ENCODE assay signal across 15 cellular contexts in genomic region chr5:142547445-142548374, GRCh38.
DNase-seq lines count a peak whose midpoint lies in the region; ATAC-seq and TF ChIP-seq lines count a peak whose summit lies in the region.
"Had no signal": no experiment of that assay in that cellular context is flagged by ENCODE, and none has a peak within 500 bp of the region (broad histone marks: within the 10 kb centered on the region; RNA-seq: fewer than 3 reads in every experiment).

No MANE protein-coding gene starts in this region.

- peaks cover 56% of the 10 kb centered on the region for H3K4me1 ChIP-seq in A673 (ENCODE audit: insufficient read depth, low read length, poor library complexity, severe bottlenecking)
- H3K4me1 ChIP-seq in SJSA1 (replicated peaks), result peaks cover 70% of the 10 kb centered on the region
- H3K4me1 ChIP-seq in mesenchymal stem cell (ENCODE audit: control insufficient read depth, insufficient read depth, low read depth, low read length), result peaks cover 12% of the 10 kb centered on the region

- H3K36me3 ChIP-seq in A673 (ENCODE audit: insufficient read depth, low read length, poor library complexity, severe bottlenecking) (no peaks in the 10 kb centered on the region), SJSA1 (no peaks in the 10 kb centered on the region), mesenchymal stem cell (ENCODE audit: control insufficient read depth in 1 of 2, insufficient read depth in 2 of 2, low read depth in 1 of 2, low read length in 2 of 2) (no peaks in the 10 kb centered on the region)
- H3K36me3 ChIP-seq: ovary, suprapubic skin, upper lobe of left lung had no signal

- no peak overlapping the region for H3K14ac ChIP-seq in mesenchymal stem cell (ENCODE audit: low read length in 2 of 2)

- no peak overlapping the region for H2AFZ ChIP-seq in mesenchymal stem cell (ENCODE audit: low read depth, low read length)

- H3K18ac ChIP-seq in mesenchymal stem cell (ENCODE audit: low read depth in 1 of 2, low read length in 2 of 2), result no peak overlapping the region

- peak overlapping the region; percentile 2 for H3K27ac ChIP-seq in A673 (ENCODE audit: low read depth, low read length, poor library complexity, severe bottlenecking)
- H3K27ac ChIP-seq in SJSA1, result 0 out of 2 replicates have a peak overlapping the region, but pooled peaks have one; percentile 0
- H3K27ac ChIP-seq in mesenchymal stem cell (ENCODE audit: low read length, poor library complexity, severe bottlenecking), result no peak overlapping the region
- H3K27ac ChIP-seq: A549, ovary, suprapubic skin, upper lobe of left lung had no signal

- DNase-seq in A673 (ENCODE audit: low spot score) (no peak), DMS53 treated with DMSO at 0.1 percent for 48 hours (lab: John Stamatoyannopoulos, UW; ENCODE audit: unreplicated experiment) (peak; percentile 38), SJSA1 (ENCODE audit: low read depth in 1 of 2, low spot score in 2 of 2) (no peak), glomerular visceral epithelial cell (ENCODE audit: extremely low spot score) (peak; percentile 56), AG08395 (ENCODE audit: low spot score) (no peak), mesenchymal stem cell (no peak), posterior vena cava (ENCODE audit: low spot score) (no peak)
- DNase-seq in stimulated activated naive CD8-positive, alpha-beta T cell treated with anti-CD3 and anti-CD28 coated beads, Interleukin-15, Interleukin-2, amounts not matched to agents 100 U/mL and 50 U/mL, for 24 hours, result no peak
- DNase-seq: activated CD4-positive, alpha-beta T cell treated with anti-CD3 and anti-CD28 coated beads for 1 hour; KG1 had no signal

- H3K23ac ChIP-seq in mesenchymal stem cell (ENCODE audit: low read length in 2 of 2), result no peak overlapping the region

- H2AK5ac ChIP-seq in mesenchymal stem cell (ENCODE audit: low read length, severe bottlenecking), result no peak overlapping the region

- H2BK12ac ChIP-seq in mesenchymal stem cell (ENCODE audit: low read length in 2 of 2), result no peak overlapping the region

- H2BK5ac ChIP-seq in mesenchymal stem cell (ENCODE audit: low read depth, low read length, poor library complexity, severe bottlenecking), result no peak overlapping the region

- CTCF ChIA-PET in A673 (lab: Charles Lee), result interaction anchor here (0.6 to 2.0 kb wide), 8 partner anchors 145 to 380 kb away, joined by 3 to 16 read pairs (median 3); no protein-coding TSS in a partner anchor

- H3K27me3 ChIP-seq in A673 (replicated peaks; ENCODE audit: insufficient read depth, low read depth, low read length, poor library complexity) (no peaks in the 10 kb centered on the region), SJSA1 (replicated peaks) (no peaks in the 10 kb centered on the region), mesenchymal stem cell (ENCODE audit: control insufficient read depth in 1 of 2, insufficient read depth in 1 of 2, low read length in 2 of 2) (no peaks in the 10 kb centered on the region)
- H3K27me3 ChIP-seq: ovary, upper lobe of left lung had no signal

- POLR2A ChIA-PET in A673 (lab: Charles Lee; ENCODE audit: low non-redundant PET), result interaction anchor here (0.6 kb wide), 1 partner anchor 214 kb away, joined by 3 read pairs; no protein-coding TSS in a partner anchor

- no peaks in the 10 kb centered on the region for H3K9me3 ChIP-seq in A673 (ENCODE audit: low read depth, low read length, poor library complexity, severe bottlenecking)
- no peaks in the 10 kb centered on the region for H3K9me3 ChIP-seq in SJSA1 (replicated peaks)
- H3K9me3 ChIP-seq in mesenchymal stem cell (ENCODE audit: control insufficient read depth, low read length), result no peaks in the 10 kb centered on the region
- H3K9me3 ChIP-seq: A549, ovary, suprapubic skin, upper lobe of left lung had no signal

- intact Hi-C loops in A673 (cut with micrococcal nuclease; ENCODE audit: unreplicated experiment), result loop anchor here (1.0 to 10.0 kb wide), 6 partner anchors 145 to 553 kb away; no protein-coding TSS in a partner anchor
- intact Hi-C loops in posterior vena cava (cut with DNase I), result loop anchor here (5.0 to 10.0 kb wide), 2 partner anchors 390 to 393 kb away; no protein-coding TSS in a partner anchor

- H2BK15ac ChIP-seq in mesenchymal stem cell (ENCODE audit: low read depth, poor library complexity, severe bottlenecking), result no peak overlapping the region

- no TSS peak for BruUV-seq in A673 (replicated peaks; lab: Mats Ljungman, UMichigan)

- 71% methylated on average over 8 of the region's 9 CpGs for WGBS in mesenchymal stem cell

- H3K4me3 ChIP-seq in A673 (ENCODE audit: low read depth, low read length, poor library complexity, severe bottlenecking) (no peak overlapping the region), SJSA1 (no peak overlapping the region), mesenchymal stem cell (ENCODE audit: insufficient read depth in 1 of 2, low read depth in 1 of 2, low read length in 2 of 2) (no peak overlapping the region)
- H3K4me3 ChIP-seq: A549, dorsolateral prefrontal cortex, ovary, suprapubic skin, upper lobe of left lung had no signal

- no peaks in the 10 kb centered on the region for H3K79me1 ChIP-seq in mesenchymal stem cell (replicated peaks; ENCODE audit: low read length, poor library complexity, severe bottlenecking)

- H3K4ac ChIP-seq in mesenchymal stem cell (ENCODE audit: low read depth in 1 of 2, low read length in 2 of 2), result no peak overlapping the region

- no peak overlapping the region for H3K9ac ChIP-seq in mesenchymal stem cell (ENCODE audit: low read length)

- H4K8ac ChIP-seq in mesenchymal stem cell (ENCODE audit: low read length), result no peak overlapping the region

- no peak overlapping the region for H4K91ac ChIP-seq in mesenchymal stem cell (ENCODE audit: low read length)

- H2BK120ac ChIP-seq in mesenchymal stem cell (ENCODE audit: low read depth, low read length), result no peak overlapping the region

- no peak for ATAC-seq in stimulated activated naive CD8-positive, alpha-beta T cell treated with anti-CD3 and anti-CD28 coated beads, Interleukin-15, Interleukin-2, amounts not matched to agents 100 U/mL and 50 U/mL, for 24 hours

- TF ChIP-seq CTCF in A673 (conservative IDR thresholded peaks at IDR 0.05; ENCODE audit: low read depth, low read length), result no peak

- no peak overlapping the region for H3K4me2 ChIP-seq in mesenchymal stem cell (ENCODE audit: low read length, poor library complexity, severe bottlenecking)
- H3K4me2 ChIP-seq: A549 had no signal

Comparison
In these comparisons a context has a peak if more than half of its experiments do, and no peak if none do; other contexts are left out.
1. DNase-seq: peak in DMS53 treated with DMSO at 0.1 percent for 48 hours (single experiment) and glomerular visceral epithelial cell (single experiment); none in A673 (single experiment), SJSA1 (0 of 2), stimulated activated naive CD8-positive, alpha-beta T cell treated with anti-CD3 and anti-CD28 coated beads, Interleukin-15, Interleukin-2, amounts not matched to agents 100 U/mL and 50 U/mL, for 24 hours (single experiment), AG08395 (single experiment), mesenchymal stem cell (single experiment) and posterior vena cava (single experiment).